Comparison of ENCODE assay signal across 9 cellular contexts in genomic region chr10:119301397-119301796, GRCh38.
DNase-seq lines count a peak whose midpoint lies in the region; ATAC-seq, FAIRE-seq and TF ChIP-seq lines count a peak whose summit lies in the region.
"Had no signal": no experiment of that assay in that cellular context is flagged by ENCODE, and none has a peak within 500 bp of the region (broad histone marks: within the 10 kb centered on the region; RNA-seq: fewer than 3 reads in every experiment).

No MANE protein-coding gene starts in this region.

- POLR2A ChIA-PET in activated CD4-positive, alpha-beta memory T cell treated with anti-CD3 and anti-CD28 coated beads for 36 hours (lab: Charles Lee) = interaction anchor here (0.8 to 1.8 kb wide), 5 partner anchors 13 to 95 kb away, joined by 3 to 9 read pairs (median 3); partner anchors contain the start of gene GRK5
- POLR2A ChIA-PET in endothelial cell of umbilical vein (lab: Charles Lee) = no interaction called here

- H3K79me2 ChIP-seq in endothelial cell of umbilical vein (ENCODE audit: control insufficient read depth, insufficient read depth, low read length) = peaks cover 3% of the 10 kb centered on the region

- H3K36me3 ChIP-seq in endothelial cell of umbilical vein (ENCODE audit: control insufficient read depth in 2 of 2, extremely low read depth in 1 of 2, insufficient read depth in 2 of 2, low read length in 2 of 2) (no peaks in the 10 kb centered on the region), pancreas (no peaks in the 10 kb centered on the region)

- H3K4me3 Mint-ChIP-seq in activated CD4-positive, alpha-beta memory T cell treated with anti-CD3 and anti-CD28 coated beads for 36 hours = peak overlapping the region; percentile 54

- no peak for TF ChIP-seq POLR2A in GM18505 (IDR thresholded peaks at IDR 0.05; ENCODE audit: borderline replicate concordance, extremely low read depth, insufficient read depth, insufficient read length)
- no peak for TF ChIP-seq POLR2A in endothelial cell of umbilical vein (IDR thresholded peaks at IDR 0.05; ENCODE audit: low read depth, low read length)

- H3K4me2 ChIP-seq in endothelial cell of umbilical vein (ENCODE audit: insufficient read depth, low read length) = peak overlapping the region; percentile 46

- H3K4me3 ChIP-seq in endothelial cell of umbilical vein (replicated peaks in 1 of 3; ENCODE audit: insufficient read depth in 1 of 3, low read depth in 1 of 3, low read length in 3 of 3) (peak overlapping the region in 1 of 3 experiments; percentile 17), pancreas (no peak overlapping the region)
- H3K4me3 ChIP-seq: lung had no signal

- H3K36me3 Mint-ChIP-seq in activated CD4-positive, alpha-beta memory T cell treated with anti-CD3 and anti-CD28 coated beads for 36 hours = no peaks in the 10 kb centered on the region

- H3K9me1 ChIP-seq in endothelial cell of umbilical vein (replicated peaks; ENCODE audit: control insufficient read depth, extremely low read depth, insufficient read depth, low read length) = no peaks in the 10 kb centered on the region

- H3K4me1 ChIP-seq in endothelial cell of umbilical vein (ENCODE audit: control insufficient read depth, extremely low read depth, insufficient read depth, low read length) (peaks cover 27% of the 10 kb centered on the region), pancreas (peaks cover 21 to 33% (median 27%) of the 10 kb centered on the region in 3 donors)

- peak overlapping the region; percentile 44 for H2AFZ ChIP-seq in endothelial cell of umbilical vein (ENCODE audit: low read depth, low read length)

- H3K27me3 Mint-ChIP-seq in activated CD4-positive, alpha-beta memory T cell treated with anti-CD3 and anti-CD28 coated beads for 36 hours = no peaks in the 10 kb centered on the region

- intact Hi-C loops in activated CD4-positive, alpha-beta memory T cell treated with anti-CD3 and anti-CD28 coated beads for 36 hours (cut with micrococcal nuclease) = loop anchor here (1.0 kb wide), 3 partner anchors 14 to 32 kb away; no protein-coding TSS in a partner anchor
- intact Hi-C loops in endothelial cell of umbilical vein (cut with micrococcal nuclease) (loop anchor here (1.0 kb wide), 1 partner anchor 30 kb away; no protein-coding TSS in a partner anchor), pancreas (cut with DNase I) (no loop called here)

- peak overlapping the region; percentile 37 for H3K9ac ChIP-seq in endothelial cell of umbilical vein (replicated peaks; ENCODE audit: extremely low read depth, insufficient read depth, low read length)

- CTCF ChIA-PET in activated CD4-positive, alpha-beta memory T cell treated with anti-CD3 and anti-CD28 coated beads for 36 hours (lab: Charles Lee) = interaction anchor here (0.6 to 1.7 kb wide), 5 partner anchors 10 to 188 kb away, joined by 3 to 8 read pairs (median 4); partner anchors contain the start of gene GRK5
- CTCF ChIA-PET in endothelial cell of umbilical vein (lab: Charles Lee) = interaction anchor here (0.7 to 3.5 kb wide), 6 partner anchors 9 to 95 kb away, joined by 3 to 15 read pairs (median 4); partner anchors contain the start of gene GRK5

- ATAC-seq in GM18505 (IDR thresholded peaks at IDR 0.05; ENCODE audit: unreplicated experiment) (peak; percentile 30), pancreas (no peak)

- peaks cover 74% of the 10 kb centered on the region for H3K4me1 Mint-ChIP-seq in activated CD4-positive, alpha-beta memory T cell treated with anti-CD3 and anti-CD28 coated beads for 36 hours (ENCODE audit: low read depth)

- H3K27ac ChIP-seq in endothelial cell of umbilical vein (ENCODE audit: insufficient read depth, low read depth, low read length) = peak overlapping the region; percentile 68
- H3K27ac ChIP-seq in pancreas = peak overlapping the region in 1 of 4 donors; percentile 22

- peak overlapping the region; percentile 97 for H3K27ac Mint-ChIP-seq in activated CD4-positive, alpha-beta memory T cell treated with anti-CD3 and anti-CD28 coated beads for 36 hours

- DNase-seq in activated CD4-positive, alpha-beta memory T cell treated with anti-CD3 and anti-CD28 coated beads for 36 hours = peak; percentile 86
- DNase-seq in endothelial cell of umbilical vein (ENCODE audit: low read depth, low spot score) (peak; percentile 65), GM20000 (ENCODE audit: low spot score) (no peak), HCEC 1CT (no peak), NCI-H2196 (lab: John Stamatoyannopoulos, UW; ENCODE audit: unreplicated experiment) (no peak), pancreas (no peak)
- peak; percentile 37 to 67 (median 60) for DNase-seq in stimulated activated CD4-positive, alpha-beta T cell treated with anti-CD3 and anti-CD28 coated beads, TNF-alpha, amount 100 ng/mL, for 48 hours (ENCODE audit: low read depth in 3 of 3)

- FAIRE-seq in endothelial cell of umbilical vein (lab: Jason Lieb, UNC) = peak; percentile 83
- no peak for FAIRE-seq in pancreas (lab: Jason Lieb, UNC)

- dilution Hi-C loops in endothelial cell of umbilical vein (cut with MboI; ENCODE audit: extremely low pct_ligation_motif_present, low sequenced_read_pairs) = no loop called here

- H3K9me3 ChIP-seq in endothelial cell of umbilical vein (replicated peaks; ENCODE audit: control insufficient read depth, insufficient read depth, low read length) = no peaks in the 10 kb centered on the region
- no peaks in the 10 kb centered on the region for H3K9me3 ChIP-seq in pancreas

- H3K27me3 ChIP-seq in endothelial cell of umbilical vein (ENCODE audit: control insufficient read depth in 2 of 2, insufficient read depth in 2 of 2, low read length in 2 of 2) = no peaks in the 10 kb centered on the region
- H3K27me3 ChIP-seq in pancreas = no peaks in the 10 kb centered on the region

- peaks cover 10% of the 10 kb centered on the region for H3K9me3 Mint-ChIP-seq in activated CD4-positive, alpha-beta memory T cell treated with anti-CD3 and anti-CD28 coated beads for 36 hours

- BruUV-seq in endothelial cell of umbilical vein (replicated peaks; lab: Mats Ljungman, UMichigan) = no TSS peak

- TF ChIP-seq CTCF in endothelial cell of umbilical vein (IDR thresholded peaks at IDR 0.05; ENCODE audit: extremely low read depth in 1 of 2, insufficient read depth in 1 of 2, low read depth in 1 of 2, low read length in 2 of 2) (no peak), GM20000 (IDR thresholded peaks at IDR 0.05; ENCODE audit: extremely low read depth, missing control alignments) (no peak), pancreas (IDR thresholded peaks at IDR 0.05) (no peak)

- no peaks in the 10 kb centered on the region for H4K20me1 ChIP-seq in endothelial cell of umbilical vein (replicated peaks; ENCODE audit: control insufficient read depth, extremely low read depth, insufficient read depth, low read length)

- 75 to 77% methylated on average over 8 of the region's 8 CpGs for WGBS in pancreas, 2 donors

TF ChIP-seq in endothelial cell of umbilical vein, 7 proteins besides CTCF, POLR2A, EP300 and RAD21:
- TF ChIP-seq POLR2AphosphoS5 (IDR thresholded peaks at IDR 0.05; ENCODE audit: insufficient read depth, low read depth, low read length) (no peak), GATA2 (IDR thresholded peaks at IDR 0.05; ENCODE audit: insufficient read depth, insufficient read length, low read depth, low read length) (no peak), JUN (IDR thresholded peaks at IDR 0.05; ENCODE audit: borderline replicate concordance, insufficient read depth, insufficient read length, low read depth) (no peak), FOS (IDR thresholded peaks at IDR 0.05; ENCODE audit: borderline replicate concordance, insufficient read depth, low read length) (no peak), EZH2 (IDR thresholded peaks at IDR 0.05; ENCODE audit: borderline replicate concordance, low read depth, low read length, severe bottlenecking) (no peak), MYC (IDR thresholded peaks at IDR 0.05; ENCODE audit: low read depth, low read length) (no peak)
- TF ChIP-seq, protein P1, sequence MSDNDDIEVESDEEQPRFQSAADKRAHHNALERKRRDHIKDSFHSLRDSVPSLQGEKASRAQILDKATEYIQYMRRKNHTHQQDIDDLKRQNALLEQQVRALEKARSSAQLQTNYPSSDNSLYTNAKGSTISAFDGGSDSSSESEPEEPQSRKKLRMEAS (IDR thresholded peaks at IDR 0.05; ENCODE audit: insufficient read depth, insufficient read length) = no peak

Comparison
In these comparisons a context has a peak if more than half of its experiments do, and no peak if none do; other contexts are left out.
1. DNase-seq: peak in activated CD4-positive, alpha-beta memory T cell treated with anti-CD3 and anti-CD28 coated beads for 36 hours (single experiment), endothelial cell of umbilical vein (single experiment) and stimulated activated CD4-positive, alpha-beta T cell treated with anti-CD3 and anti-CD28 coated beads, TNF-alpha, amount 100 ng/mL, for 48 hours (3 of 3); none in GM20000 (single experiment), HCEC 1CT (single experiment), NCI-H2196 (single experiment) and pancreas (0 of 6).
2. intact Hi-C loops: an anchor here in activated CD4-positive, alpha-beta memory T cell treated with anti-CD3 and anti-CD28 coated beads for 36 hours (1.0 kb wide) and endothelial cell of umbilical vein (1.0 kb wide); none called in pancreas.